ENCODE assay signal across 33 cellular contexts in the genomic region with DNA sequence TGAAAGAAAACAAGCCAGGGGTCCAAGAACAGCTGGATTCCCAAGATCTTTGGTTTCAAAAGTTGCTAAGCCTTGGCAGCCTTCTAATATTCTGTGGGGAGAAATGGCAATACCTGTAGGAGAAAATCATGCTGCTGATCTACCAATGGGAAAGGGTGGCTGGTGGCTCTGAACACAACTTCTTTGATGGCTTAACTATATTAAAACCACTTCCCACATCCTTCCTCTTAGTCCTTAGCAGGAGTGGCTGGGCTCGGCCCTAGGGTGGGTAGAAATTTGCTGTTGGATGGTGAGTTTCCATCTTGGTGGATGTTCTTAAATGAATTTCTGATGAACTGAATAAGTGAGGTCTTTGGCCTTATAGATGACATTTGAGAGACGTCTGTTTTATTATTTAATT.
"Had no signal": no experiment of that assay in that cellular context is flagged by ENCODE, and none has a peak within 500 bp of the region (broad histone marks: within the 10 kb centered on the region; RNA-seq: fewer than 3 reads in every experiment).

No MANE protein-coding gene starts in this region.

- H3K4me1 ChIP-seq: adrenal gland, ascending aorta, body of pancreas, breast epithelium had no signal

- DNase-seq: activated effector memory CD4-positive, alpha-beta T cell treated with anti-CD3 and anti-CD28 coated beads, Interleukin-2, amount 50 U/mL, for 16 hours; activated effector memory CD4-positive, alpha-beta T cell treated with Interleukin-2 at 50 U/mL for 16 hours; activated gamma-delta T cell; activated gamma-delta T cell treated with Interleukin-2 at 50 U/mL for 16 hours; activated naive CD4-positive, alpha-beta T cell; activated naive CD4-positive, alpha-beta T cell treated with anti-CD3 and anti-CD28 coated beads for 36 hours; activated naive CD4-positive, alpha-beta T cell treated with anti-CD3 and anti-CD28 coated beads, Interleukin-2, amount 10 ng/mL, durations not matched to agents 7 days and 5 days; activated naive CD4-positive, alpha-beta T cell treated with anti-CD3 and anti-CD28 coated beads, Interleukin-2, amount 50 U/mL, for 16 hours; activated naive CD4-positive, alpha-beta T cell treated with Interleukin-2 at 50 U/mL for 16 hours; activated naive CD8-positive, alpha-beta T cell treated with anti-CD3 and anti-CD28 coated beads for 36 hours; activated naive CD8-positive, alpha-beta T cell treated with anti-CD3 and anti-CD28 coated beads, Interleukin-2, amount 10 ng/mL, durations not matched to agents 7 days and 5 days; activated naive CD8-positive, alpha-beta T cell treated with anti-CD3 and anti-CD28 coated beads, Interleukin-2, amount 50 U/mL, for 24 hours; activated T-cell treated with anti-CD3 and anti-CD28 coated beads, Interleukin-2, amount 50 U/mL, for 24 hours; activated T-cell treated with anti-CD3 and anti-CD28 coated beads, Interleukin-2, amount 50 U/mL, for 4 hours; activated T-cell treated with anti-CD3 and anti-CD28 coated beads, Interleukin-2, amount 50 U/mL, for 48 hours; activated T-cell treated with anti-CD3 and anti-CD28 coated beads, Interleukin-2, amount 50 U/mL, for 72 hours; adrenal gland; amniotic stem cell; amygdala; anterior cingulate cortex; aorta; body of pancreas; brain microvascular endothelial cell; caudate nucleus; central memory CD4-positive, alpha-beta T cell; cerebellar nuclear complex had no signal

- H3K4me3 ChIP-seq: adrenal gland, ascending aorta, body of pancreas, breast epithelium, cardiac muscle cell had no signal

- FAIRE-seq: astrocyte, bronchial epithelial cell had no signal

- H3K9me3 ChIP-seq: adrenal gland, ascending aorta, body of pancreas, breast epithelium had no signal

- H3K36me3 ChIP-seq: adrenal gland, ascending aorta, brain microvascular endothelial cell, breast epithelium, cardiac muscle cell had no signal

- H3K27me3 ChIP-seq: adrenal gland, ascending aorta, body of pancreas, brain microvascular endothelial cell, breast epithelium, cardiac muscle cell had no signal

- ATAC-seq: activated naive CD4-positive, alpha-beta T cell treated with anti-CD3 and anti-CD28 coated beads, Interleukin-2, amount 50 U/mL, for 72 hours; activated naive CD8-positive, alpha-beta T cell treated with anti-CD3 and anti-CD28 coated beads, Interleukin-2, amount 50 U/mL, for 24 hours; activated T-cell treated with anti-CD3 and anti-CD28 coated beads, Interleukin-2, amount 50 U/mL, for 4 hours; activated T-cell treated with anti-CD3 and anti-CD28 coated beads, Interleukin-2, amount 50 U/mL, for 72 hours; activated T-helper 17 cell treated with anti-CD3 and anti-CD28 coated beads, Interleukin-2, amount 50 U/mL, for 72 hours; body of pancreas had no signal

- H3K27ac ChIP-seq: adrenal gland, ascending aorta, body of pancreas, brain microvascular endothelial cell, breast epithelium, cardiac muscle cell had no signal
